ENCODE assay signal across 8 cellular contexts in the genomic region with DNA sequence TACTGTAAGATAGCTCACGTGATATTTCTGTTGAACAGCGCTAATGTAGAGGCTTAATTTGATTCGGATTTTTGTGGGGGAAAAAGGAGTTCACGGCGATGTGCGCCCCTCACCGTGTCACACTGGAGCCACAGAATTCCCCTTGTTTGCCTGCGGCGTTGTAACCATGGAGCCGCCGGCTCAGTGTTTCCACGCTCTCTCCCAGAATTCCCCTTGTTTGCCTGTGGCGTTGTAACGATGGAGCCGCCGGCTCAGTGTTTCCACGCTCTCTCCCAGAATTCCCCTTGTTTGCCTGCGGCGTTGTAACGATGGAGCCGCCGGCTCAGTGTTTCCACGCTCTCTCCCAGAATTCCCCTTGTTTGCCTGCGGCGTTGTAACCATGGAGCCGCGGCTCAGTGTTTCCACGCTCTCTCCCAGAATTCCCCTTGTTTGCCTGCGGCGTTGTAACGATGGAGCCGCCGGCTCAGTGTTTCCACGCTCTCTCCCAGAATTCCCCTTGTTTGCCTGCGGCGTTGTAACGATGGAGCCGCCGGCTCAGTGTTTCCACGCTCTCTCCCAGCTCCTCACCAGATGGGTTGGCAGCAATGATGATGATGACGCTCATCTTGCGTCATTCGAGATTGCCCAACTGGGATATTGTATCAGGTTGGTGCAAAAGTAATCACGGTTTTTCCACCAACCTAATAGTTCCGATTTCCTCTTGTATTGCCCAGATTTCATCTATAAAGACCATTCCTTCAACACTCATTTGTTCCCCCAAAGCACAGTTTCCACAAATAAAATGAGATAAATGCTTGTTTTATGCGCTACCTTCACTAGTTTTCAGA.
A peak's percentile ranks its signal among the peaks of the same experiment; 100 is the strongest.
DNase-seq lines count a peak whose midpoint lies in the region; ATAC-seq, FAIRE-seq and TF ChIP-seq lines count a peak whose summit lies in the region.
"Not testable (repeated sequence)": the region's sequence is repeated elsewhere in the genome, so short reads cannot be mapped to it uniquely, and the experiment has no call there.

No MANE protein-coding gene starts in this region.

- peak overlapping the region; percentile 21 for H3K27ac ChIP-seq in RWPE2 (ENCODE audit: poor library complexity, severe bottlenecking)
- H3K27ac ChIP-seq in small intestine (ENCODE audit: low read depth in 1 of 2, low read length in 1 of 2) = not testable (repeated sequence)

- H3K36me3 Mint-ChIP-seq in effector memory CD8-positive, alpha-beta T cell (ENCODE audit: insufficient read depth) = not testable (repeated sequence)

- H3K4me3 ChIP-seq in AG10803 (ENCODE audit: low read length) (peak overlapping the region; percentile 28), RWPE2 (ENCODE audit: severe bottlenecking) (peak overlapping the region; percentile 18), adipocyte (ENCODE audit: low read length) (peak overlapping the region; percentile 70)
- H3K4me3 ChIP-seq in small intestine (ENCODE audit: low read depth in 1 of 2, low read length in 2 of 2) = not testable (repeated sequence)

- not testable (repeated sequence) for H3K27me3 ChIP-seq in RWPE2 (ENCODE audit: insufficient read depth, poor library complexity, severe bottlenecking); adipocyte (replicated peaks; ENCODE audit: control insufficient read depth, insufficient read depth, low read length); small intestine (ENCODE audit: control insufficient read depth in 2 of 2, insufficient read depth in 2 of 2, low read length in 2 of 2)

- DNase-seq in AG10803 (ENCODE audit: low read depth) (peak; percentile 79), HCEC 1CT (peak; percentile 56), Right ventricle myocardium inferior (ENCODE audit: missing footprints) (peak; percentile 68), lung microvascular endothelial cell (ENCODE audit: low read depth in 2 of 2) (peak; percentile 72 to 80), small intestine (peak; percentile 27)
- DNase-seq in RWPE2 (ENCODE audit: low spot score); adipocyte (ENCODE audit: low read depth); effector memory CD8-positive, alpha-beta T cell: not testable (repeated sequence)

- peak overlapping the region; percentile 16 for H3K9ac ChIP-seq in adipocyte (ENCODE audit: low read length)

- not testable (repeated sequence) for H3K9me3 ChIP-seq in RWPE2 (ENCODE audit: severe bottlenecking); adipocyte (ENCODE audit: control insufficient read depth, low read length); small intestine (ENCODE audit: control insufficient read depth, low read depth)

- H3K4me1 Mint-ChIP-seq in effector memory CD8-positive, alpha-beta T cell (ENCODE audit: low read depth in 2 of 2) = peaks cover 17 to 22% of the 10 kb centered on the region in 2 donors

- ATAC-seq in RWPE2 (ENCODE audit: low read depth); effector memory CD8-positive, alpha-beta T cell (replicated peaks); Right ventricle myocardium inferior: not testable (repeated sequence)

- H3K27me3 Mint-ChIP-seq in effector memory CD8-positive, alpha-beta T cell = peaks cover 11 to 12% of the 10 kb centered on the region in 2 donors

- 64 to 89% (median 84%) methylated on average over 40 to 46 of the region's 46 CpGs for WGBS in small intestine, 3 donors

- H3K27ac Mint-ChIP-seq in effector memory CD8-positive, alpha-beta T cell = peak overlapping the region in 1 of 2 donors; percentile 12

- intact Hi-C loops in Right ventricle myocardium inferior (cut with DNase I) = not testable (repeated sequence)

- not testable (repeated sequence) for TF ChIP-seq CTCF in AG10803 (conservative IDR thresholded peaks at IDR 0.05; ENCODE audit: low read length); RWPE2 (IDR thresholded peaks at IDR 0.05; ENCODE audit: poor library complexity, severe bottlenecking)

- H3K36me3 ChIP-seq in RWPE2 (ENCODE audit: low read depth); adipocyte (ENCODE audit: control insufficient read depth, insufficient read depth, low read length, severe bottlenecking); small intestine (ENCODE audit: control insufficient read depth in 2 of 2, insufficient read depth in 2 of 2, low read length in 2 of 2): not testable (repeated sequence)

- peak overlapping the region; percentile 67 to 69 for H3K4me3 Mint-ChIP-seq in effector memory CD8-positive, alpha-beta T cell

- not testable (repeated sequence) for H3K9me3 Mint-ChIP-seq in effector memory CD8-positive, alpha-beta T cell

- FAIRE-seq in small intestine (lab: Jason Lieb, UNC) = not testable (repeated sequence)

- H3K4me1 ChIP-seq in RWPE2 (ENCODE audit: insufficient read depth, poor library complexity, severe bottlenecking); adipocyte (ENCODE audit: control insufficient read depth, insufficient read depth, low read length); small intestine (ENCODE audit: control insufficient read depth in 2 of 2, insufficient read depth in 1 of 2, low read depth in 1 of 2, low read length in 1 of 2): not testable (repeated sequence)
